18 cellular contexts compared by ENCODE assay signal in genomic region chr1:84217239-84217638, GRCh38.
DNase-seq lines count a peak whose midpoint lies in the region; ATAC-seq and TF ChIP-seq lines count a peak whose summit lies in the region.
"Had no signal": no experiment of that assay in that cellular context is flagged by ENCODE, and none has a peak within 500 bp of the region (broad histone marks: within the 10 kb centered on the region; RNA-seq: fewer than 3 reads in every experiment).

No MANE protein-coding gene starts in this region.

- no peaks in the 10 kb centered on the region for H3K36me3 ChIP-seq in mucosa of descending colon (ENCODE audit: low read depth)

- H3K9me3 ChIP-seq in CD4-positive, alpha-beta T cell (ENCODE audit: control insufficient read depth, low read length) = no peaks in the 10 kb centered on the region
- H3K9me3 ChIP-seq in mucosa of descending colon = no peaks in the 10 kb centered on the region

- peak overlapping the region; percentile 17 for H3K27ac Mint-ChIP-seq in activated T-cell treated with anti-CD3 and anti-CD28 coated beads, Interleukin-2, amount 50 U/mL, for 72 hours
- peak overlapping the region; percentile 2 for H3K27ac Mint-ChIP-seq in CD4-positive, alpha-beta T cell
- peak overlapping the region; percentile 1 for H3K27ac Mint-ChIP-seq in activated T-helper 17 cell treated with anti-CD3 and anti-CD28 coated beads, Interleukin-2, amount 50 U/mL, for 72 hours
- H3K27ac Mint-ChIP-seq: GM23338, IgD-negative memory B cell had no signal

- peaks cover 2 to 3% of the 10 kb centered on the region in 2 donors for H3K9me3 Mint-ChIP-seq in activated T-cell treated with anti-CD3 and anti-CD28 coated beads, Interleukin-2, amount 50 U/mL, for 72 hours
- peaks cover 16% of the 10 kb centered on the region for H3K9me3 Mint-ChIP-seq in activated T-cell treated with anti-CD3 and anti-CD28 coated beads, Interleukin-2, amount 50 U/mL, for 4 hours
- peaks cover 12% of the 10 kb centered on the region for H3K9me3 Mint-ChIP-seq in CD4-positive, alpha-beta T cell
- H3K9me3 Mint-ChIP-seq in activated T-helper 17 cell treated with anti-CD3 and anti-CD28 coated beads, Interleukin-2, amount 50 U/mL, for 72 hours = no peaks in the 10 kb centered on the region
- H3K9me3 Mint-ChIP-seq: GM23338 had no signal

- H3K4me1 Mint-ChIP-seq in activated T-cell treated with anti-CD3 and anti-CD28 coated beads, Interleukin-2, amount 50 U/mL, for 72 hours (ENCODE audit: low read depth) = peaks cover 7% of the 10 kb centered on the region
- H3K4me1 Mint-ChIP-seq in activated T-cell treated with anti-CD3 and anti-CD28 coated beads, Interleukin-2, amount 50 U/mL, for 4 hours (ENCODE audit: low read depth) = peaks cover 23% of the 10 kb centered on the region
- peaks cover 46% of the 10 kb centered on the region for H3K4me1 Mint-ChIP-seq in CD4-positive, alpha-beta T cell (ENCODE audit: low read depth)
- no peaks in the 10 kb centered on the region for H3K4me1 Mint-ChIP-seq in activated T-helper 17 cell treated with anti-CD3 and anti-CD28 coated beads, Interleukin-2, amount 50 U/mL, for 72 hours
- H3K4me1 Mint-ChIP-seq: GM23338 had no signal

- no peak overlapping the region for H3K4me3 Mint-ChIP-seq in activated T-cell treated with anti-CD3 and anti-CD28 coated beads, Interleukin-2, amount 50 U/mL, for 72 hours
- H3K4me3 Mint-ChIP-seq in activated T-cell treated with anti-CD3 and anti-CD28 coated beads, Interleukin-2, amount 50 U/mL, for 4 hours = no peak overlapping the region
- H3K4me3 Mint-ChIP-seq in CD4-positive, alpha-beta T cell = no peak overlapping the region
- no peak overlapping the region for H3K4me3 Mint-ChIP-seq in activated T-helper 17 cell treated with anti-CD3 and anti-CD28 coated beads, Interleukin-2, amount 50 U/mL, for 72 hours
- H3K4me3 Mint-ChIP-seq: CD4-positive, alpha-beta memory T cell; GM23338; IgD-negative memory B cell had no signal

- no peak overlapping the region for H3K27ac ChIP-seq in CD4-positive, alpha-beta T cell (ENCODE audit: low read depth, low read length)
- H3K27ac ChIP-seq: 22Rv1, A549, C4-2B had no signal

- ATAC-seq in activated T-cell treated with anti-CD3 and anti-CD28 coated beads, Interleukin-2, amount 50 U/mL, for 72 hours (replicated peaks in 1 of 2) = no peak
- ATAC-seq in activated T-cell treated with anti-CD3 and anti-CD28 coated beads, Interleukin-2, amount 50 U/mL, for 4 hours = no peak
- no peak for ATAC-seq in CD4-positive, alpha-beta T cell (ENCODE audit: poor library complexity)
- ATAC-seq in activated T-helper 17 cell treated with anti-CD3 and anti-CD28 coated beads, Interleukin-2, amount 50 U/mL, for 72 hours (replicated peaks) = no peak
- ATAC-seq in mucosa of descending colon = peak; percentile 74
- no peak for ATAC-seq in HG03442 (IDR thresholded peaks at IDR 0.05; ENCODE audit: unreplicated experiment)
- ATAC-seq: A549, GM23338, HepG2 had no signal

- H3K27me3 Mint-ChIP-seq in activated T-cell treated with anti-CD3 and anti-CD28 coated beads, Interleukin-2, amount 50 U/mL, for 72 hours (ENCODE audit: low read depth) = no peaks in the 10 kb centered on the region
- H3K27me3 Mint-ChIP-seq in activated T-cell treated with anti-CD3 and anti-CD28 coated beads, Interleukin-2, amount 50 U/mL, for 4 hours (ENCODE audit: low read depth) = no peaks in the 10 kb centered on the region
- H3K27me3 Mint-ChIP-seq in CD4-positive, alpha-beta T cell = no peaks in the 10 kb centered on the region
- H3K27me3 Mint-ChIP-seq in activated T-helper 17 cell treated with anti-CD3 and anti-CD28 coated beads, Interleukin-2, amount 50 U/mL, for 72 hours = no peaks in the 10 kb centered on the region
- H3K27me3 Mint-ChIP-seq: CD4-positive, alpha-beta memory T cell; IgD-negative memory B cell had no signal

- H3K4me1 ChIP-seq in mucosa of descending colon (ENCODE audit: low read depth) = no peaks in the 10 kb centered on the region
- H3K4me1 ChIP-seq: A549 had no signal

- no peak for TF ChIP-seq CTCF in CD4-positive, alpha-beta T cell (IDR thresholded peaks at IDR 0.05)
- no peak for TF ChIP-seq CTCF in mucosa of descending colon (IDR thresholded peaks at IDR 0.05)

- no peak for DNase-seq in activated T-cell treated with anti-CD3 and anti-CD28 coated beads, Interleukin-2, amount 50 U/mL, for 72 hours
- no peak for DNase-seq in activated T-cell treated with anti-CD3 and anti-CD28 coated beads, Interleukin-2, amount 50 U/mL, for 4 hours
- DNase-seq in CD4-positive, alpha-beta T cell = no peak
- DNase-seq in mucosa of descending colon (no peak), LoVo (ENCODE audit: low spot score) (no peak), DMS114 treated with DMSO at 0.1 percent for 48 hours (lab: John Stamatoyannopoulos, UW; ENCODE audit: unreplicated experiment) (no peak)
- DNase-seq: AML-193; CD4-positive, alpha-beta memory T cell; DMS 273 treated with DMSO at 0.1 percent for 48 hours; HCEC 1CT had no signal

- peaks cover 8 to 29% of the 10 kb centered on the region in 2 donors for H3K36me3 Mint-ChIP-seq in activated T-cell treated with anti-CD3 and anti-CD28 coated beads, Interleukin-2, amount 50 U/mL, for 72 hours (ENCODE audit: insufficient read depth in 2 of 2)
- H3K36me3 Mint-ChIP-seq in activated T-cell treated with anti-CD3 and anti-CD28 coated beads, Interleukin-2, amount 50 U/mL, for 4 hours (ENCODE audit: insufficient read depth) = peaks cover 60% of the 10 kb centered on the region
- H3K36me3 Mint-ChIP-seq in CD4-positive, alpha-beta T cell (ENCODE audit: low read depth) = peaks cover 89% of the 10 kb centered on the region
- H3K36me3 Mint-ChIP-seq in activated T-helper 17 cell treated with anti-CD3 and anti-CD28 coated beads, Interleukin-2, amount 50 U/mL, for 72 hours (ENCODE audit: low read depth) = peaks cover 72% of the 10 kb centered on the region

- POLR2A ChIA-PET in CD4-positive, alpha-beta T cell (lab: Charles Lee) = no interaction called here

- H3K27me3 ChIP-seq in CD4-positive, alpha-beta T cell (ENCODE audit: control insufficient read depth, insufficient read depth, low read length) = no peaks in the 10 kb centered on the region

- intact Hi-C loops in CD4-positive, alpha-beta T cell (cut with DNase I, micrococcal nuclease) = loop anchor here in 1 of 2 experiments (5.0 kb wide), 1 partner anchor 70 kb away; no protein-coding TSS in a partner anchor
- intact Hi-C loops in mucosa of descending colon (cut with DNase I, micrococcal nuclease) = no loop called here

- CTCF ChIA-PET in CD4-positive, alpha-beta T cell (lab: Charles Lee) = no interaction called here

- no peak overlapping the region for H3K4me3 ChIP-seq in mucosa of descending colon
- H3K4me3 ChIP-seq: A549, GM23338 had no signal
